In the genomic region with DNA sequence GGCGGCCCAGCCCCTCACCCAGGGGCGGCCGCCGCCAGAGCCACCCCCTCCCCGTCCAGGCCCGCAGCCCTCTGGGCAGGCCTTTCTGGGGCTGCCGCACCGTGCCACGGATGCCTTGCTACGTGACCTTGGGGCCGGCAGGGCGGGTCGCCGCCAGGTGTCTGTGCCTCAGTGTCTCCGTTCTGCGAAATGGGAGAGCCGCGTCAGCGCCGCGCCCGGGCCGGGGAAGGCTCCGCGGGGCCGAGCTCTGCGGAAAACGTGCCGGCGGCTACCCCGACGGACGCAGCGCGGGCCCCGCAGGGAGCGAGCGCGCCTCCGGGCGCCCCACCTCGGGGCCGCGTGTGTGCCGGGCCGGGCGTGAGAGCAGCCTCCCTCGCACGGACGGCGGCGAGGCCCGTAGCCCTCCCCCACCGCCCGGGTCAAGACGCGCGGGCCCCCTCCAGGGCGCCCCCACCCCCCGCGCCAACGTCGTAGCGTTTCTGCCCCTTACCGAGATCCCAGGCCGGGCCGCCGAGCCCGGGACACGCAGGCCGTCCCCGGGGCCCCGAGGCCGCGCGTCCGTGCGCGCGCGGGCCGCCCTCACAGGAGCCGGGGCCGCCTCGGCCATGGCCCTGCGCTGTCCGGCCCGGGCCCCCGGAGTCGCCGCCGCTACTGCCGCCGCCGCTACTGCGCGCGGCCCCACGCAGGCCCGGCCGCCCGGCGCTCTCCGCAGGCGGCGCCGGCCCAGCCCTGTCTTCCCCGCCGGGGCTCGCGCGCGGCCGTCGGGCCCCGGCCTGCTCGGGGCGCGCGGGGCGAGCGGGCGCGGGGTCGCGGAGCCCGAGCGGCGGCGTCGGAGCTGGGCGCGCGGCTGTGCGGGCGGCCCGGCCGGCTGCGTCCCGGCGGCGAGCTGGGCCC, we compare ENCODE assay signal across 7 cellular contexts. TPM values are rescaled to one million over a fixed set of nuclear protein-coding genes. Genes with fewer than 3 reads are reported as not detected.
DNase-seq lines count a peak whose midpoint lies in the region; ATAC-seq, FAIRE-seq and TF ChIP-seq lines count a peak whose summit lies in the region.

No MANE protein-coding gene starts in this region.

- no peak for TF ChIP-seq POLR2A in GM12892 (IDR thresholded peaks at IDR 0.05; ENCODE audit: low read depth, low read length)

- peaks cover 3 to 9% of the 10 kb centered on the region in 2 donors for H3K4me1 ChIP-seq in ascending aorta

- intact Hi-C loops in ascending aorta (cut with DNase I), result loop anchor here (2.0 kb wide), 1 partner anchor 37 kb away; the partner anchor contains the start of gene ZNF746

- peak; percentile 29 for ATAC-seq in GM21526 (IDR thresholded peaks at IDR 0.05; ENCODE audit: low FRiP score, unreplicated experiment)

- H3K27ac ChIP-seq in ascending aorta, result no peak overlapping the region

- no peaks in the 10 kb centered on the region for H3K27me3 ChIP-seq in ascending aorta

- H3K4me3 ChIP-seq in ascending aorta, result peak overlapping the region; percentile 85 to 99

- no peaks in the 10 kb centered on the region for H3K9me3 ChIP-seq in ascending aorta

- peaks cover 7 to 17% of the 10 kb centered on the region in 2 donors for H3K36me3 ChIP-seq in ascending aorta

- DNase-seq in GM12892 (ENCODE audit: insufficient read length) (peak; percentile 57), HuH-7 (ENCODE audit: low spot score) (peak; percentile 55), ascending aorta (ENCODE audit: low spot score in 2 of 2) (no peak), iris pigment epithelial cell (ENCODE audit: low read depth) (peak; percentile 13), NOMO-1 treated with dmso at 0.1 percent for 144 hours (lab: John Stamatoyannopoulos, UW; ENCODE audit: unreplicated experiment) (no peak)
- peak; percentile 20 for DNase-seq in stimulated activated CD4-positive, alpha-beta T cell treated with anti-CD3 and anti-CD28 coated beads, Interleukin-4, amount 100 ng/mL, for 24 hours

- FAIRE-seq in GM12892 (lab: Jason Lieb, UNC), result no peak

- TF ChIP-seq CTCF in ascending aorta (IDR thresholded peaks at IDR 0.05), result no peak

RNA-seq across cellular contexts. Expression of gene ZNF777, which starts 1.1 kb away (rescaled TPM):
- 2.8 TPM for polyA plus RNA-seq in GM12892 (2012; ENCODE audit: missing spikeins)
- total RNA-seq in ascending aorta, result 13.4 TPM

RNA-seq across cellular contexts. Expression of gene ZNF746, which starts 37.8 kb away (rescaled TPM):
- 4.7 TPM for polyA plus RNA-seq in GM12892 (2012; ENCODE audit: missing spikeins)
- total RNA-seq in ascending aorta, result 27.5 TPM

Comparison
In these comparisons a context has a peak if more than half of its experiments do, and no peak if none do; other contexts are left out.
1. DNase-seq: peak in GM12892 (single experiment), HuH-7 (single experiment), iris pigment epithelial cell (single experiment) and stimulated activated CD4-positive, alpha-beta T cell treated with anti-CD3 and anti-CD28 coated beads, Interleukin-4, amount 100 ng/mL, for 24 hours (single experiment); none in ascending aorta (0 of 2) and NOMO-1 treated with dmso at 0.1 percent for 144 hours (single experiment).